In the genomic region with DNA sequence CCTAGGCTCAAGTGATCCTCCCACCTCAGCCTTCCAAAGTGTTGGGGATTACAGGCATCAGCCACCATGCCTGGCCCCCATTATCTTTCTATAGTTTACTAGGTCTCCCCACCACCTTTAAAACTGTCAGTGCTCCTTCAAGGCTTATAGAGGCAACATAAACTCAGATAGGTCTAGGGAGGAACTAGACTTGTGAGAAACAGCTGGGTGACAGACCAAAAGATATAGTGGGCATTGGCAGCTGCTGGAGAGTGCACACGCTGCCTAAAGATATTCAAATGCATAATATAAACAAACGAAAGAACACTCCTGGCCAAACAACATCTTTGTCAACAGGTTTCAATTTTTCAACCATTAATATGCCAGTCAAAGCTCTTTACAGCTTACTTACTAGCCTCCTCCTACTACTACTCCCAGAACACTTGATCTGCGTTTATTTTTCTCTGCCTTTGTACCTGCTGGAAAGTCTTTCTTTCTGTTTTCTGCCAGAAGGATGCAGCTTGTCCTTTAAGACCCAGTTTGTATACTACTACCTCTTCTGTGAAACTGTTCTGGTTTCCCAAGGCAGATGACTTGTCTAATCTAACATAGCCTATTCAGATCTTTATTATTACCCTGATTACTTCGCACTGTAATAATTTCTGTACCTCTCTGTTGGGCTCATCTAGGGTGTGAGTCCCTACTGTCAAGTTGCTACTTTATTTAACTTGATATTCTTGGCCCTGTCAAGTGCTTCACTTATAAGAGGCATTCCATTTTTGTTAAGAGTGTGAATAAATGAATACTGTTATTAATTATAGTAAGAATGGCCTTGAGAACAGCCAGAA, we compare ENCODE assay signal across 1 cellular context.
TF ChIP-seq lines count a peak whose summit lies in the region.

No MANE protein-coding gene starts in this region.

TF ChIP-seq in HepG2, 621 proteins besides CTCF, POLR2A, EP300 and RAD21:
- TF ChIP-seq U2AF2 (IDR thresholded peaks at IDR 0.05; ENCODE audit: low read depth, low read length) = no peak
